ENCODE assay signal across 20 cellular contexts in genomic region chr1:230646710-230647302, GRCh38. TPM values are rescaled to one million over a fixed set of nuclear protein-coding genes. Genes with fewer than 3 reads are reported as not detected.
A peak's percentile ranks its signal among the peaks of the same experiment; 100 is the strongest.
DNase-seq lines count a peak whose midpoint lies in the region; ATAC-seq and TF ChIP-seq lines count a peak whose summit lies in the region.
"Had no signal": no experiment of that assay in that cellular context is flagged by ENCODE, and none has a peak within 500 bp of the region (broad histone marks: within the 10 kb centered on the region; RNA-seq: fewer than 3 reads in every experiment).

No MANE protein-coding gene starts in this region.

- H3K27ac ChIP-seq in CD4-positive, alpha-beta T cell (ENCODE audit: low read depth, low read length): no peak overlapping the region
- H3K27ac ChIP-seq in HEK293 (ENCODE audit: extremely low read depth, low read depth, low read length): no peak overlapping the region
- H3K27ac ChIP-seq: C4-2B, GM23248, SJSA1 had no signal

- ATAC-seq in CD4-positive, alpha-beta T cell (ENCODE audit: poor library complexity): no peak
- no peak for ATAC-seq in HG02759 (IDR thresholded peaks at IDR 0.05; ENCODE audit: unreplicated experiment)

- POLR2A ChIA-PET in CD4-positive, alpha-beta T cell (lab: Charles Lee): no interaction called here
- POLR2A ChIA-PET in HEK293 (lab: Yijun Ruan, JAX): no interaction called here

- H3K9me3 ChIP-seq in CD4-positive, alpha-beta T cell (ENCODE audit: control insufficient read depth, low read length): no peaks in the 10 kb centered on the region
- H3K9me3 ChIP-seq in HEK293 (ENCODE audit: control insufficient read depth, insufficient read depth, low read depth, low read length) (no peaks in the 10 kb centered on the region), endocrine pancreas (ENCODE audit: control insufficient read depth, low read length) (no peaks in the 10 kb centered on the region)
- H3K9me3 ChIP-seq: SJSA1 had no signal

- intact Hi-C loops in CD4-positive, alpha-beta T cell (cut with DNase I, micrococcal nuclease): loop anchor here (10.0 kb wide), 2 partner anchors 328 to 582 kb away; partner anchors contain the start of genes ARV1 (in 1 of the 2), GALNT2 (in 1 of the 2) and TTC13 (in 1 of the 2)

- peaks cover 39% of the 10 kb centered on the region for H3K36me3 Mint-ChIP-seq in CD4-positive, alpha-beta T cell (ENCODE audit: low read depth)
- peaks cover 14% of the 10 kb centered on the region for H3K36me3 Mint-ChIP-seq in progenitor cell of endocrine pancreas (ENCODE audit: insufficient read depth)

- H3K4me1 Mint-ChIP-seq in CD4-positive, alpha-beta T cell (ENCODE audit: low read depth): peaks cover 93% of the 10 kb centered on the region
- peaks cover 40% of the 10 kb centered on the region for H3K4me1 Mint-ChIP-seq in progenitor cell of endocrine pancreas (ENCODE audit: low read depth)

- CTCF ChIA-PET in CD4-positive, alpha-beta T cell (lab: Charles Lee): no interaction called here
- CTCF ChIA-PET in HEK293 (lab: Yijun Ruan, JAX): no interaction called here

- no peak for TF ChIP-seq CTCF in CD4-positive, alpha-beta T cell (IDR thresholded peaks at IDR 0.05)
- TF ChIP-seq CTCF in HEK293 (tag by site-specific recombination; IDR thresholded peaks at IDR 0.05) (no peak), progenitor cell of endocrine pancreas (IDR thresholded peaks at IDR 0.05; ENCODE audit: unreplicated experiment) (no peak)

- H3K4me1 ChIP-seq in HEK293 (ENCODE audit: control insufficient read depth, insufficient read depth, low read length): peaks cover 13% of the 10 kb centered on the region
- peaks cover 22% of the 10 kb centered on the region for H3K4me1 ChIP-seq in endocrine pancreas (ENCODE audit: control insufficient read depth, insufficient read depth, low read length)

- no peaks in the 10 kb centered on the region for H3K9me3 Mint-ChIP-seq in CD4-positive, alpha-beta T cell
- peaks cover 12% of the 10 kb centered on the region for H3K9me3 Mint-ChIP-seq in progenitor cell of endocrine pancreas (ENCODE audit: low read depth)
- H3K9me3 Mint-ChIP-seq: HFFc6 had no signal

- H3K27ac Mint-ChIP-seq in CD4-positive, alpha-beta T cell: no peak overlapping the region
- H3K27ac Mint-ChIP-seq in progenitor cell of endocrine pancreas: peak overlapping the region; percentile 47
- H3K27ac Mint-ChIP-seq: B cell, HFFc6 had no signal

- H3K9ac ChIP-seq in endocrine pancreas (ENCODE audit: control insufficient read depth, insufficient read depth, low read length): peak overlapping the region; percentile 5
- H3K9ac ChIP-seq: GM23248 had no signal

- DNase-seq in CD4-positive, alpha-beta T cell: no peak
- DNase-seq in progenitor cell of endocrine pancreas (ENCODE audit: low spot score, unreplicated experiment) (no peak), medulla oblongata (ENCODE audit: extremely low spot score) (no peak)
- DNase-seq in NK-92 treated with Interleukin-12 subunit alpha and Interleukin-12 subunit beta, amount 100 ng/mL, for 24 hours (lab: John Stamatoyannopoulos, UW): no peak
- DNase-seq: GM23248, H7, HFFc6, KBM-7, MG63, NCI-H2029, NCI-H2227 treated with DMSO at 0.1 percent for 48 hours, NCI-H526 treated with DMSO at 0.1 percent for 48 hours, Right ventricle myocardium superior, RPMI8226 had no signal

- H3K4me3 ChIP-seq in HEK293 (ENCODE audit: low read depth, low read length): no peak overlapping the region
- no peak overlapping the region for H3K4me3 ChIP-seq in endocrine pancreas (ENCODE audit: control insufficient read depth, insufficient read depth, low read length)
- H3K4me3 ChIP-seq: GM23248, MG63, SJSA1 had no signal

- H3K27me3 ChIP-seq in CD4-positive, alpha-beta T cell (ENCODE audit: control insufficient read depth, insufficient read depth, low read length): no peaks in the 10 kb centered on the region
- no peaks in the 10 kb centered on the region for H3K27me3 ChIP-seq in endocrine pancreas (ENCODE audit: control insufficient read depth, insufficient read depth, low read length)
- H3K27me3 ChIP-seq: MG63, SJSA1 had no signal

- peak overlapping the region; percentile 71 for H3K4me3 Mint-ChIP-seq in CD4-positive, alpha-beta T cell
- no peak overlapping the region for H3K4me3 Mint-ChIP-seq in progenitor cell of endocrine pancreas (ENCODE audit: low read depth)
- H3K4me3 Mint-ChIP-seq: B cell, HFFc6 had no signal

- no peaks in the 10 kb centered on the region for H3K27me3 Mint-ChIP-seq in CD4-positive, alpha-beta T cell
- H3K27me3 Mint-ChIP-seq in progenitor cell of endocrine pancreas: no peaks in the 10 kb centered on the region
- H3K27me3 Mint-ChIP-seq: B cell had no signal

- peaks cover 0 to 7% of the 10 kb centered on the region in 2 experiments; a peak in 1 of 3 replicates for H3K36me3 ChIP-seq in HEK293 (ENCODE audit: control insufficient read depth in 2 of 2, insufficient read depth in 1 of 2, low read length in 2 of 2)
- no peaks in the 10 kb centered on the region for H3K36me3 ChIP-seq in endocrine pancreas (ENCODE audit: control insufficient read depth, insufficient read depth, low read length)
- H3K36me3 ChIP-seq: MG63 had no signal

TF ChIP-seq in HEK293, 187 proteins besides CTCF, POLR2A, EP300 and RAD21:
- TF ChIP-seq ZIC2 (tag by site-specific recombination; IDR thresholded peaks at IDR 0.05) (no peak), PRDM1 (tag by site-specific recombination; IDR thresholded peaks at IDR 0.05) (peak; percentile 34; the same call in 1 of the 2 replicates), SCRT1 (tag by site-specific recombination; IDR thresholded peaks at IDR 0.05; ENCODE audit: borderline replicate concordance) (peak; percentile 68; the same call in 1 of the 2 replicates), ZNF114 (tag by site-specific recombination; IDR thresholded peaks at IDR 0.05) (no peak), ZNF169 (tag by site-specific recombination; IDR thresholded peaks at IDR 0.05) (no peak), SCRT2 (tag by site-specific recombination; IDR thresholded peaks at IDR 0.05) (peak; percentile 90), ZBTB20 (tag by site-specific recombination; IDR thresholded peaks at IDR 0.05) (no peak)
TF ChIP-seq in HEK293: peak in this region for 3.

RNA-seq across cellular contexts. Expression of gene COG2, which starts 4.5 kb away (rescaled TPM):
- total RNA-seq in CD4-positive, alpha-beta T cell: 10 to 100 TPM; 17.3 to 21.4 TPM
- 45.2 and 48.3 TPM in 2 replicates for total RNA-seq in progenitor cell of endocrine pancreas
